22 cellular contexts compared by ENCODE assay signal in genomic region chr6:67331304-67331703, GRCh38.
"Had no signal": no experiment of that assay in that cellular context is flagged by ENCODE, and none has a peak within 500 bp of the region (broad histone marks: within the 10 kb centered on the region; RNA-seq: fewer than 3 reads in every experiment).

No MANE protein-coding gene starts in this region.

- H3K27ac Mint-ChIP-seq: dendritic cell treated with granulocyte-macrophage colony-stimulating factor and Interleukin-4, amounts not matched to agents 40 ng/mL and 50 ng/mL, for 4 days; effector memory CD8-positive, alpha-beta T cell; immature natural killer cell; naive thymus-derived CD4-positive, alpha-beta T cell; nephron progenitor cell; stimulated activated naive B cell treated with anti-CD40 and anti-IgM and Interleukin-4, amounts not matched to agents 10 μg/mL and 1 μg/mL and 100 μg/mL, for 72 hours; stimulated activated naive CD8-positive, alpha-beta T cell treated with anti-CD3 and anti-CD28 coated beads, Interleukin-15, amount 100 ng/mL, for 72 hours had no signal

- H3K9me3 ChIP-seq: esophagus muscularis mucosa, psoas muscle, thoracic aorta, transverse colon had no signal

- H3K4me1 Mint-ChIP-seq: immature natural killer cell; naive thymus-derived CD4-positive, alpha-beta T cell; nephron progenitor cell; stimulated activated naive B cell treated with anti-CD40 and anti-IgM and Interleukin-4, amounts not matched to agents 10 μg/mL and 1 μg/mL and 100 μg/mL, for 72 hours; stimulated activated naive CD8-positive, alpha-beta T cell treated with anti-CD3 and anti-CD28 coated beads, Interleukin-15, amount 100 ng/mL, for 72 hours had no signal

- H3K27me3 Mint-ChIP-seq: dendritic cell treated with granulocyte-macrophage colony-stimulating factor and Interleukin-4, amounts not matched to agents 40 ng/mL and 50 ng/mL, for 4 days; effector memory CD8-positive, alpha-beta T cell; naive thymus-derived CD4-positive, alpha-beta T cell; stimulated activated naive B cell treated with anti-CD40 and anti-IgM and Interleukin-4, amounts not matched to agents 10 μg/mL and 1 μg/mL and 100 μg/mL, for 72 hours; stimulated activated naive CD8-positive, alpha-beta T cell treated with anti-CD3 and anti-CD28 coated beads, Interleukin-15, amount 100 ng/mL, for 72 hours had no signal

- H3K36me3 Mint-ChIP-seq: naive thymus-derived CD4-positive, alpha-beta T cell; stimulated activated naive B cell treated with anti-CD40 and anti-IgM and Interleukin-4, amounts not matched to agents 10 μg/mL and 1 μg/mL and 100 μg/mL, for 72 hours had no signal

- ATAC-seq: effector memory CD8-positive, alpha-beta T cell; foreskin keratinocyte; left cardiac atrium; left ventricle myocardium superior; naive thymus-derived CD4-positive, alpha-beta T cell; psoas muscle; sciatic nerve; stimulated activated naive B cell treated with anti-CD40 and anti-IgM and Interleukin-4, amounts not matched to agents 10 μg/mL and 1 μg/mL and 100 μg/mL, for 72 hours; stimulated activated naive CD8-positive, alpha-beta T cell treated with anti-CD3 and anti-CD28 coated beads, Interleukin-15, amount 100 ng/mL, for 72 hours had no signal

- H3K9me3 Mint-ChIP-seq: dendritic cell treated with granulocyte-macrophage colony-stimulating factor and Interleukin-4, amounts not matched to agents 40 ng/mL and 50 ng/mL, for 4 days; nephron progenitor cell had no signal

- H3K4me3 Mint-ChIP-seq: dendritic cell treated with granulocyte-macrophage colony-stimulating factor and Interleukin-4, amounts not matched to agents 40 ng/mL and 50 ng/mL, for 4 days; effector memory CD8-positive, alpha-beta T cell; immature natural killer cell; naive thymus-derived CD4-positive, alpha-beta T cell; nephron progenitor cell; stimulated activated naive B cell treated with anti-CD40 and anti-IgM and Interleukin-4, amounts not matched to agents 10 μg/mL and 1 μg/mL and 100 μg/mL, for 72 hours; stimulated activated naive CD8-positive, alpha-beta T cell treated with anti-CD3 and anti-CD28 coated beads, Interleukin-15, amount 100 ng/mL, for 72 hours had no signal

- DNase-seq: effector memory CD8-positive, alpha-beta T cell; foreskin keratinocyte; immature natural killer cell; kidney; left cardiac atrium; left ventricle myocardium superior; mesenchymal stem cell; midbrain; naive thymus-derived CD4-positive, alpha-beta T cell; nephron progenitor cell; psoas muscle; stimulated activated CD4-positive, alpha-beta T cell treated with anti-CD3 and anti-CD28 coated beads, Interleukin-2, amount 100 ng/mL, for 24 hours; stimulated activated CD4-positive, alpha-beta T cell treated with anti-CD3 and anti-CD28 coated beads, Interleukin-4, amount 100 ng/mL, for 4 hours; stimulated activated naive B cell treated with anti-CD40 and anti-IgM and Interleukin-4, amounts not matched to agents 10 μg/mL and 1 μg/mL and 100 μg/mL, for 72 hours; stimulated activated naive CD8-positive, alpha-beta T cell treated with anti-CD3 and anti-CD28 coated beads, Interleukin-15, amount 100 ng/mL, for 72 hours; transverse colon had no signal

- H3K4me3 ChIP-seq: esophagus muscularis mucosa, lung, psoas muscle, thoracic aorta, transverse colon had no signal

- H3K4me1 ChIP-seq: esophagus muscularis mucosa, foreskin keratinocyte, parathyroid adenoma, psoas muscle, transverse colon had no signal

- H3K36me3 ChIP-seq: esophagus muscularis mucosa, thoracic aorta, transverse colon had no signal
